In genomic region chr4:74414149-74414809, GRCh38 we compare ENCODE assay signal across 17 cellular contexts. TPM values are rescaled to one million over a fixed set of nuclear protein-coding genes. Genes with fewer than 3 reads are reported as not detected.
DNase-seq lines count a peak whose midpoint lies in the region; ATAC-seq, FAIRE-seq and TF ChIP-seq lines count a peak whose summit lies in the region.
"Had no signal": no experiment of that assay in that cellular context is flagged by ENCODE, and none has a peak within 500 bp of the region (broad histone marks: within the 10 kb centered on the region; RNA-seq: fewer than 3 reads in every experiment).

No MANE protein-coding gene starts in this region.

- no peak for DNase-seq in activated CD8-positive, alpha-beta T cell treated with anti-CD3 and anti-CD28 coated beads for 36 hours
- DNase-seq in activated CD8-positive, alpha-beta T cell treated with anti-CD3 and anti-CD28 coated beads, Interleukin-2, amount 10 ng/mL, durations not matched to agents 7 days and 5 days = no peak
- DNase-seq in RWPE1 (ENCODE audit: low spot score) (no peak), bronchial epithelial cell (ENCODE audit: low read depth) (peak; percentile 51), nephron progenitor cell (no peak), SJCRH30 (no peak), cortex of kidney (lab: John Stamatoyannopoulos, UW) (no peak)
- no peak for DNase-seq in stimulated activated CD4-positive, alpha-beta T cell treated with anti-CD3 and anti-CD28 coated beads, Interleukin-2, amount 100 ng/mL, for 48 hours
- DNase-seq: 8988T; CD4-positive, CD25-positive, alpha-beta regulatory T cell; DMS 273 treated with DMSO at 0.1 percent for 48 hours; DND-41; GDM1; GOT3; H9 had no signal

- TF ChIP-seq CTCF in activated CD8-positive, alpha-beta T cell treated with anti-CD3 and anti-CD28 coated beads for 36 hours (IDR thresholded peaks at IDR 0.05) = no peak
- no peak for TF ChIP-seq CTCF in RWPE1 (conservative IDR thresholded peaks at IDR 0.05; ENCODE audit: low read depth)
- TF ChIP-seq CTCF in bronchial epithelial cell (IDR thresholded peaks at IDR 0.05; ENCODE audit: insufficient read depth, low read length, severe bottlenecking) = no peak
- TF ChIP-seq CTCF in nephron progenitor cell (IDR thresholded peaks at IDR 0.05) = no peak

- FAIRE-seq in bronchial epithelial cell (lab: Jason Lieb, UNC) = no peak
- FAIRE-seq: GM12892 had no signal

- H3K36me3 Mint-ChIP-seq in activated CD8-positive, alpha-beta T cell treated with anti-CD3 and anti-CD28 coated beads for 36 hours (ENCODE audit: low read depth) = no peaks in the 10 kb centered on the region
- H3K36me3 Mint-ChIP-seq in activated CD8-positive, alpha-beta T cell treated with anti-CD3 and anti-CD28 coated beads, Interleukin-2, amount 10 ng/mL, durations not matched to agents 7 days and 5 days (ENCODE audit: low read depth) = no peaks in the 10 kb centered on the region
- H3K36me3 Mint-ChIP-seq in nephron progenitor cell (ENCODE audit: low read depth) = no peaks in the 10 kb centered on the region
- H3K36me3 Mint-ChIP-seq: CD4-positive, CD25-positive, alpha-beta regulatory T cell had no signal

- H3K4me1 ChIP-seq in SJCRH30 = no peaks in the 10 kb centered on the region
- H3K4me1 ChIP-seq: BLaER1 treated with 17β-estradiol and CSF1 and Interleukin-3, amounts not matched to agents 10 nM and 100 nM had no signal

- H3K4me1 Mint-ChIP-seq in activated CD8-positive, alpha-beta T cell treated with anti-CD3 and anti-CD28 coated beads for 36 hours (ENCODE audit: low read depth) = no peaks in the 10 kb centered on the region
- H3K4me1 Mint-ChIP-seq in activated CD8-positive, alpha-beta T cell treated with anti-CD3 and anti-CD28 coated beads, Interleukin-2, amount 10 ng/mL, durations not matched to agents 7 days and 5 days (ENCODE audit: low read depth) = no peaks in the 10 kb centered on the region
- peaks cover 12% of the 10 kb centered on the region for H3K4me1 Mint-ChIP-seq in nephron progenitor cell
- H3K4me1 Mint-ChIP-seq: CD4-positive, CD25-positive, alpha-beta regulatory T cell had no signal

- H3K27me3 ChIP-seq in bronchial epithelial cell (ENCODE audit: control insufficient read depth, insufficient read depth, low read length) = no peaks in the 10 kb centered on the region
- H3K27me3 ChIP-seq in SJCRH30 = no peaks in the 10 kb centered on the region
- H3K27me3 ChIP-seq: BLaER1 treated with 17β-estradiol and CSF1 and Interleukin-3, amounts not matched to agents 10 nM and 100 nM had no signal

- intact Hi-C loops in activated CD8-positive, alpha-beta T cell treated with anti-CD3 and anti-CD28 coated beads for 36 hours (cut with micrococcal nuclease) = no loop called here

- CTCF ChIA-PET in activated CD8-positive, alpha-beta T cell treated with anti-CD3 and anti-CD28 coated beads for 36 hours (lab: Charles Lee) = no interaction called here
- CTCF ChIA-PET in activated CD8-positive, alpha-beta T cell treated with anti-CD3 and anti-CD28 coated beads, Interleukin-2, amount 10 ng/mL, durations not matched to agents 7 days and 5 days (lab: Charles Lee) = interaction anchor here (0.7 kb wide), 1 partner anchor 9 kb away, joined by 3 read pairs; no protein-coding TSS in a partner anchor
- CTCF ChIA-PET in RWPE1 (lab: Yijun Ruan, JAX) = interaction anchor here (0.6 kb wide), 2 partner anchors 39 to 51 kb away, joined by 4 read pairs; no protein-coding TSS in a partner anchor

- ATAC-seq in activated CD8-positive, alpha-beta T cell treated with anti-CD3 and anti-CD28 coated beads for 36 hours = no peak
- no peak for ATAC-seq in activated CD8-positive, alpha-beta T cell treated with anti-CD3 and anti-CD28 coated beads, Interleukin-2, amount 10 ng/mL, durations not matched to agents 7 days and 5 days

- H3K4me3 Mint-ChIP-seq in activated CD8-positive, alpha-beta T cell treated with anti-CD3 and anti-CD28 coated beads for 36 hours = no peak overlapping the region
- H3K4me3 Mint-ChIP-seq in activated CD8-positive, alpha-beta T cell treated with anti-CD3 and anti-CD28 coated beads, Interleukin-2, amount 10 ng/mL, durations not matched to agents 7 days and 5 days = no peak overlapping the region
- H3K4me3 Mint-ChIP-seq in nephron progenitor cell = no peak overlapping the region
- H3K4me3 Mint-ChIP-seq: CD4-positive, CD25-positive, alpha-beta regulatory T cell; H9 had no signal

- H3K27me3 Mint-ChIP-seq in activated CD8-positive, alpha-beta T cell treated with anti-CD3 and anti-CD28 coated beads for 36 hours = peaks cover 10% of the 10 kb centered on the region
- peaks cover 6% of the 10 kb centered on the region for H3K27me3 Mint-ChIP-seq in activated CD8-positive, alpha-beta T cell treated with anti-CD3 and anti-CD28 coated beads, Interleukin-2, amount 10 ng/mL, durations not matched to agents 7 days and 5 days (ENCODE audit: low read depth)
- H3K27me3 Mint-ChIP-seq in nephron progenitor cell (ENCODE audit: low read depth, poor library complexity) = peaks cover 4% of the 10 kb centered on the region
- H3K27me3 Mint-ChIP-seq: CD4-positive, CD25-positive, alpha-beta regulatory T cell had no signal

- peak overlapping the region; percentile 18 for H3K27ac Mint-ChIP-seq in activated CD8-positive, alpha-beta T cell treated with anti-CD3 and anti-CD28 coated beads for 36 hours
- no peak overlapping the region for H3K27ac Mint-ChIP-seq in activated CD8-positive, alpha-beta T cell treated with anti-CD3 and anti-CD28 coated beads, Interleukin-2, amount 10 ng/mL, durations not matched to agents 7 days and 5 days
- H3K27ac Mint-ChIP-seq in nephron progenitor cell = peak overlapping the region; percentile 52
- H3K27ac Mint-ChIP-seq: CD4-positive, CD25-positive, alpha-beta regulatory T cell; H9 had no signal

- H3K9me3 Mint-ChIP-seq in activated CD8-positive, alpha-beta T cell treated with anti-CD3 and anti-CD28 coated beads for 36 hours = no peaks in the 10 kb centered on the region
- H3K9me3 Mint-ChIP-seq in activated CD8-positive, alpha-beta T cell treated with anti-CD3 and anti-CD28 coated beads, Interleukin-2, amount 10 ng/mL, durations not matched to agents 7 days and 5 days (ENCODE audit: insufficient read depth) = no peaks in the 10 kb centered on the region
- H3K9me3 Mint-ChIP-seq in nephron progenitor cell = no peaks in the 10 kb centered on the region

- H3K27ac ChIP-seq in RWPE1 (peak overlapping the region; percentile 79), SJCRH30 (no peak overlapping the region)
- H3K27ac ChIP-seq: BLaER1 treated with 17β-estradiol and CSF1 and Interleukin-3, amounts not matched to agents 10 nM and 100 nM had no signal

- no peaks in the 10 kb centered on the region; the same call in 1 of the 2 replicates for H3K9me3 ChIP-seq in SJCRH30 (replicated peaks)
- H3K9me3 ChIP-seq: BLaER1 treated with 17β-estradiol and CSF1 and Interleukin-3, amounts not matched to agents 10 nM and 100 nM had no signal

- no peaks in the 10 kb centered on the region for H3K36me3 ChIP-seq in bronchial epithelial cell (ENCODE audit: control insufficient read depth, insufficient read depth, low read length)
- H3K36me3 ChIP-seq in SJCRH30 = no peaks in the 10 kb centered on the region
- H3K36me3 ChIP-seq: BLaER1 treated with 17β-estradiol and CSF1 and Interleukin-3, amounts not matched to agents 10 nM and 100 nM had no signal

- POLR2A ChIA-PET in activated CD8-positive, alpha-beta T cell treated with anti-CD3 and anti-CD28 coated beads for 36 hours (lab: Charles Lee) = no interaction called here
- POLR2A ChIA-PET in activated CD8-positive, alpha-beta T cell treated with anti-CD3 and anti-CD28 coated beads, Interleukin-2, amount 10 ng/mL, durations not matched to agents 7 days and 5 days (lab: Charles Lee) = no interaction called here
- POLR2A ChIA-PET in RWPE1 (lab: Yijun Ruan, JAX; ENCODE audit: low non-redundant PET) = no interaction called here

- H3K4me3 ChIP-seq in bronchial epithelial cell (ENCODE audit: low read depth, low read length) (no peak overlapping the region), SJCRH30 (no peak overlapping the region)
- H3K4me3 ChIP-seq: BLaER1 treated with 17β-estradiol and CSF1 and Interleukin-3, amounts not matched to agents 10 nM and 100 nM had no signal

RNA-seq across cellular contexts. Expression of gene AREG, which starts 30.7 kb away (rescaled TPM):
- total RNA-seq in activated CD8-positive, alpha-beta T cell treated with anti-CD3 and anti-CD28 coated beads for 36 hours = under 1 TPM; 0.67 to 0.99 TPM
- total RNA-seq in activated CD8-positive, alpha-beta T cell treated with anti-CD3 and anti-CD28 coated beads, Interleukin-2, amount 10 ng/mL, durations not matched to agents 7 days and 5 days = not detected
- total RNA-seq in bronchial epithelial cell = 197 and 272 TPM in 2 replicates
- not detected in 2 replicates for total RNA-seq in SJCRH30 (2014; rRNA removed; shearing (Covaris generic))

RNA-seq across cellular contexts. Expression of gene EREG, which starts 49.3 kb away (rescaled TPM):
- not detected for total RNA-seq in activated CD8-positive, alpha-beta T cell treated with anti-CD3 and anti-CD28 coated beads for 36 hours
- not detected for total RNA-seq in activated CD8-positive, alpha-beta T cell treated with anti-CD3 and anti-CD28 coated beads, Interleukin-2, amount 10 ng/mL, durations not matched to agents 7 days and 5 days
- total RNA-seq in bronchial epithelial cell = 30.7 and 31.1 TPM in 2 replicates
- not detected in 2 replicates for total RNA-seq in SJCRH30 (2014; rRNA removed; shearing (Covaris generic))
- total RNA-seq: H9 had no signal

Comparison
In these comparisons a context has a peak if more than half of its experiments do, and no peak if none do; other contexts are left out.
1. RNA of gene AREG, which starts 30.7 kb away (total RNA-seq): 197 to 272 TPM in bronchial epithelial cell; 0.67 to 0.99 TPM in activated CD8-positive, alpha-beta T cell treated with anti-CD3 and anti-CD28 coated beads for 36 hours, not detected in activated CD8-positive, alpha-beta T cell treated with anti-CD3 and anti-CD28 coated beads, Interleukin-2, amount 10 ng/mL, durations not matched to agents 7 days and 5 days and not detected in SJCRH30; every median in the first group is over 10 times any median in the second.
2. RNA of gene EREG, which starts 49.3 kb away (total RNA-seq): 30.7 to 31.1 TPM in bronchial epithelial cell; not detected in activated CD8-positive, alpha-beta T cell treated with anti-CD3 and anti-CD28 coated beads for 36 hours, not detected in activated CD8-positive, alpha-beta T cell treated with anti-CD3 and anti-CD28 coated beads, Interleukin-2, amount 10 ng/mL, durations not matched to agents 7 days and 5 days and not detected in SJCRH30; every median in the first group is over 10 times any median in the second.